In the genomic region with DNA sequence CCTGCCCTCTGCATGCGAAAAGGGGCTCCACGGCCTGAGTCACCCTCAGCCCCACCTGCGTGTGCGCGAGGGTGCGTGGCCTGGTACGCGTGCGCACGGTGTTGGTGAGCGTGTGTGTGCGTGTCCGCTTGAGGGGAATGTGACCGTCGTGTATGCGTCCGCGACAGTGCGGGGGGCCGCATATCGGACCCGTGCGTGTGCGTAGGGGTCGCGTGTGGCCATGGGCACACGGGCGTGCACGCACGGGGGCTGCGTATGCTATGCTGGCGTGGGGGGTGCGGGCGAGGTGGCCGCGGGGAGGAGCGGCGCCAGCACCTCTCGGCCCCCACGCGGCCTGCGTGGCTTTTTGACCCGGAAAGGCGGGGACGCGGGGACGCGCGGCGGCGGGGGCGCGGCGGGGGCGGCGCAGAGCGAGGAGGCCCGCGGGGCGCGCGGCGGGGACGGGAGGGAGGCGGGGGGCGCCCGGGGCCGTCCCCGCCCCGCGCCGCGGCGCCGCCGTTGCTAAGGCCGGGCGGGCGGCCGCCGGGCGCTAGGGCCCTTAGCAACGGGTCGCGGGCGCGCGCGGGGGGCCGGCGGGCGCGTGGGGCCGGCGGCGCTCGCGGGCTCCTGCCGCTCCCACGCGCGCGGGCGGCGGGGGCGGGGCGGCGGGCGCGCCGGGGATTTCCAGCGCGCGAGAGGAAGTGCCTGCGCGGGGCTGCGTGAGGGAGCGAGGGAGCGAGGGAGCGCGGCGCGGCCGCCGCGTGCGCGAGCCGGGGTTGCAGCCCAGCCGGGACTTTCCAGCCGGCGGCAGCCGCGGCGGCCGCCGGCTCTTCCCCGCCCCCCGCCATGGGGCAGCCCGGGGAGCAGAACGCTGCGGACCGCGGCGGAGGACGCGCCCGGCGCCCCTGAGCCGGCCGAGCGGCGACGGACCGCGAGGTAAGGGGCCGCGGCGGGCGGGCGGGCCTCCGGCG, we compare ENCODE assay signal across 8 cellular contexts. TPM values are rescaled to one million over a fixed set of nuclear protein-coding genes. Genes with fewer than 3 reads are reported as not detected.
DNase-seq lines count a peak whose midpoint lies in the region; ATAC-seq, FAIRE-seq and TF ChIP-seq lines count a peak whose summit lies in the region.

A gene with protein sequence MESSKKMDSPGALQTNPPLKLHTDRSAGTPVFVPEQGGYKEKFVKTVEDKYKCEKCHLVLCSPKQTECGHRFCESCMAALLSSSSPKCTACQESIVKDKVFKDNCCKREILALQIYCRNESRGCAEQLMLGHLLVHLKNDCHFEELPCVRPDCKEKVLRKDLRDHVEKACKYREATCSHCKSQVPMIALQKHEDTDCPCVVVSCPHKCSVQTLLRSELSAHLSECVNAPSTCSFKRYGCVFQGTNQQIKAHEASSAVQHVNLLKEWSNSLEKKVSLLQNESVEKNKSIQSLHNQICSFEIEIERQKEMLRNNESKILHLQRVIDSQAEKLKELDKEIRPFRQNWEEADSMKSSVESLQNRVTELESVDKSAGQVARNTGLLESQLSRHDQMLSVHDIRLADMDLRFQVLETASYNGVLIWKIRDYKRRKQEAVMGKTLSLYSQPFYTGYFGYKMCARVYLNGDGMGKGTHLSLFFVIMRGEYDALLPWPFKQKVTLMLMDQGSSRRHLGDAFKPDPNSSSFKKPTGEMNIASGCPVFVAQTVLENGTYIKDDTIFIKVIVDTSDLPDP (plus strand): TSS at position 689 of the 950 bp plus-strand sequence. CDS start 92,753 bp downstream, outside the sequence.

- no peaks in the 10 kb centered on the region for H3K36me3 ChIP-seq in astrocyte (ENCODE audit: insufficient read depth, low read length)

- peaks cover 32% of the 10 kb centered on the region for H3K4me1 ChIP-seq in astrocyte (ENCODE audit: insufficient read depth, low read length)

- H3K27me3 Mint-ChIP-seq in CD4-positive, alpha-beta T cell, result no peaks in the 10 kb centered on the region
- H3K27me3 Mint-ChIP-seq in astrocyte (ENCODE audit: low read depth, unreplicated experiment), result no peaks in the 10 kb centered on the region

- peaks cover 44% of the 10 kb centered on the region for H3K4me1 Mint-ChIP-seq in CD4-positive, alpha-beta T cell (ENCODE audit: low read depth)
- H3K4me1 Mint-ChIP-seq in astrocyte (ENCODE audit: low read depth, unreplicated experiment), result peaks cover 22% of the 10 kb centered on the region

- POLR2A ChIA-PET in CD4-positive, alpha-beta T cell (lab: Charles Lee), result no interaction called here

- ATAC-seq in CD4-positive, alpha-beta T cell (ENCODE audit: poor library complexity), result peak; percentile 66
- peak; percentile 58 for ATAC-seq in GM19463 (IDR thresholded peaks at IDR 0.05; ENCODE audit: unreplicated experiment)

- H3K27me3 ChIP-seq in CD4-positive, alpha-beta T cell (ENCODE audit: control insufficient read depth, insufficient read depth, low read length), result no peaks in the 10 kb centered on the region
- no peaks in the 10 kb centered on the region for H3K27me3 ChIP-seq in astrocyte (ENCODE audit: insufficient read depth, low read length)

- no peaks in the 10 kb centered on the region for H3K9me3 ChIP-seq in CD4-positive, alpha-beta T cell (ENCODE audit: control insufficient read depth, low read length)
- no peaks in the 10 kb centered on the region for H3K9me3 ChIP-seq in astrocyte (ENCODE audit: insufficient read depth, low read depth, low read length)

- peaks cover 9% of the 10 kb centered on the region for H3K36me3 Mint-ChIP-seq in CD4-positive, alpha-beta T cell (ENCODE audit: low read depth)
- no peaks in the 10 kb centered on the region for H3K36me3 Mint-ChIP-seq in astrocyte (ENCODE audit: low read depth, unreplicated experiment)

- CTCF ChIA-PET in CD4-positive, alpha-beta T cell (lab: Charles Lee), result no interaction called here

- peaks cover 40% of the 10 kb centered on the region for H3K79me2 ChIP-seq in astrocyte (ENCODE audit: insufficient read depth, low read length)

- H2AFZ ChIP-seq in astrocyte (ENCODE audit: low read depth, low read length), result peak within 1 kb of the TSS; percentile 78

- H3K9ac ChIP-seq in astrocyte (ENCODE audit: low read length), result peak within 1 kb of the TSS; percentile 86

- peak within 1 kb of the TSS; percentile 92 for H3K27ac ChIP-seq in CD4-positive, alpha-beta T cell (ENCODE audit: low read depth, low read length)
- peak within 1 kb of the TSS; percentile 60 for H3K27ac ChIP-seq in astrocyte (ENCODE audit: low read depth, low read length)

- peak within 1 kb of the TSS; percentile 97 for H3K4me3 Mint-ChIP-seq in CD4-positive, alpha-beta T cell
- peak within 1 kb of the TSS; percentile 83 for H3K4me3 Mint-ChIP-seq in astrocyte (ENCODE audit: unreplicated experiment)

- peak; percentile 76 to 91 (median 83) for DNase-seq in CD4-positive, alpha-beta T cell
- DNase-seq in HTR-8/SVneo (ENCODE audit: insufficient read length, low spot score) (peak; percentile 59), T-helper 9 cell (peak; percentile 83), astrocyte (ENCODE audit: low read depth) (peak; percentile 47), hepatic stellate cell (ENCODE audit: low spot score) (peak; percentile 92), retinal pigment epithelial cell (ENCODE audit: low read depth) (no peak), NCI-H187 treated with DMSO at 0.1 percent for 48 hours (lab: John Stamatoyannopoulos, UW) (no peak)

- H3K4me3 ChIP-seq in astrocyte (ENCODE audit: insufficient read depth, low read depth, low read length) (peak within 1 kb of the TSS; percentile 81), retinal pigment epithelial cell (ENCODE audit: low read length) (peak within 1 kb of the TSS; percentile 85)

- no peaks in the 10 kb centered on the region for H3K9me3 Mint-ChIP-seq in CD4-positive, alpha-beta T cell
- no peaks in the 10 kb centered on the region for H3K9me3 Mint-ChIP-seq in astrocyte (ENCODE audit: unreplicated experiment)

- H4K20me1 ChIP-seq in astrocyte (ENCODE audit: insufficient read depth, low read length), result peaks cover 35% of the 10 kb centered on the region

- FAIRE-seq in HTR-8/SVneo (lab: Jason Lieb, UNC) (no peak), astrocyte (lab: Jason Lieb, UNC) (no peak)

- H3K27ac Mint-ChIP-seq in CD4-positive, alpha-beta T cell, result peak within 1 kb of the TSS; percentile 94
- H3K27ac Mint-ChIP-seq in astrocyte (ENCODE audit: unreplicated experiment), result peak within 1 kb of the TSS; percentile 90

- intact Hi-C loops in CD4-positive, alpha-beta T cell (cut with DNase I, micrococcal nuclease), result loop anchor here (5.0 to 10.0 kb wide), 5 partner anchors 40 to 690 kb away; a partner anchor contains a TSS

- peak within 1 kb of the TSS; percentile 94 for H3K4me2 ChIP-seq in astrocyte (ENCODE audit: low read length)

- no peak for TF ChIP-seq CTCF in CD4-positive, alpha-beta T cell (IDR thresholded peaks at IDR 0.05)
- TF ChIP-seq CTCF in astrocyte (IDR thresholded peaks at IDR 0.05; ENCODE audit: insufficient read depth, low read depth, low read length) (no peak), retinal pigment epithelial cell (conservative IDR thresholded peaks at IDR 0.05; ENCODE audit: low read depth, low read length) (no peak)

RNA-seq across cellular contexts. Expression of the gene that starts here (rescaled TPM):
- 10 to 100 TPM; 27.1 to 32.4 TPM for total RNA-seq in CD4-positive, alpha-beta T cell
- total RNA-seq in astrocyte, result 25.3 and 25.9 TPM in 2 replicates

Comparison
In these comparisons a context has a peak if more than half of its experiments do, and no peak if none do; other contexts are left out.
1. DNase-seq: peak in CD4-positive, alpha-beta T cell (10 of 10), HTR-8/SVneo (single experiment), T-helper 9 cell (single experiment), astrocyte (single experiment) and hepatic stellate cell (single experiment); none in retinal pigment epithelial cell (single experiment) and NCI-H187 treated with DMSO at 0.1 percent for 48 hours (single experiment).